Comparison of ENCODE assay signal across 25 cellular contexts in the genomic region with DNA sequence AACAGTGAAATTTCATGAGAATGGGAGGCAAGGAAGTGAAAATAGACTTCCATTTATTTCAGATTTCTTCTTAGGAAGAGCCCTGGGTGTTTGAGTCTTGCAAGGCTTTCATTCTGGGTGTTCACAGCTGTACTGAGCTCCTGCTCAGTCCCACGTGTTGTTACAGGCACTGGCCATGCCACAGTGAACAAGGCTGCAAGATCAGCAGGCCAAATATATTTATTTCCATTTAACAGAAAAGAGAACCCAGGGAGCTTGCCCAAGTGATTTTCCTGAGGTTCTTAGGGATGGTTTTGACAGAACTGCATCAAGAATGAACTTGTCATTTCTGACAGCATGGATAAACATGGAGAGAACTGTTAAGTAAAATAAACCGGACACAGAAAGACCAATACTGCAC. TPM values are rescaled to one million over a fixed set of nuclear protein-coding genes. Genes with fewer than 3 reads are reported as not detected.
A peak's percentile ranks its signal among the peaks of the same experiment; 100 is the strongest.
DNase-seq lines count a peak whose midpoint lies in the region; FAIRE-seq and TF ChIP-seq lines count a peak whose summit lies in the region.
"Had no signal": no experiment of that assay in that cellular context is flagged by ENCODE, and none has a peak within 500 bp of the region (broad histone marks: within the 10 kb centered on the region; RNA-seq: fewer than 3 reads in every experiment).

No MANE protein-coding gene starts in this region.

- CTCF ChIA-PET in A673 (lab: Charles Lee): no interaction called here

- no peak overlapping the region for H2AFZ ChIP-seq in keratinocyte (ENCODE audit: control insufficient read depth, low read length)
- H2AFZ ChIP-seq: GM23248 had no signal

- POLR2A ChIA-PET in A673 (lab: Charles Lee; ENCODE audit: low non-redundant PET): interaction anchor here (0.6 kb wide), 1 partner anchor 19 kb away, joined by 3 read pairs; no protein-coding TSS in a partner anchor

- DNase-seq in astrocyte of the hippocampus (ENCODE audit: low read depth, low spot score) (peak; percentile 57), fibroblast of pulmonary artery (ENCODE audit: low read depth) (peak; percentile 12), keratinocyte (ENCODE audit: low read depth, low spot score) (no peak), COR-L47 (lab: John Stamatoyannopoulos, UW) (no peak), LoVo (ENCODE audit: low spot score) (no peak), occipital lobe (lab: John Stamatoyannopoulos, UW) (no peak), A673 (ENCODE audit: low spot score) (no peak)
- DNase-seq: activated CD8-positive, alpha-beta T cell treated with anti-CD3 and anti-CD28 coated beads for 36 hours; activated naive CD4-positive, alpha-beta T cell treated with anti-CD3 and anti-CD28 coated beads, Interleukin-2, amount 10 ng/mL, durations not matched to agents 7 days and 5 days; activated T-cell treated with anti-CD3 and anti-CD28 coated beads, Interleukin-2, amount 50 U/mL, for 24 hours; Calu3; EL; GM23248; kidney; NCI-H1092; NCI-H2081; NCI-H446 treated with DMSO at 0.1 percent for 48 hours; NK-92 treated with Interleukin-12 subunit alpha and Interleukin-12 subunit beta, amount 100 ng/mL, for 24 hours; SK-N-SH; stimulated activated naive CD4-positive, alpha-beta T cell; T-helper 9 cell; tibial artery had no signal

- TF ChIP-seq CTCF in fibroblast of pulmonary artery (IDR thresholded peaks at IDR 0.05; ENCODE audit: low read length, missing control alignments) (no peak), keratinocyte (optimal IDR thresholded peaks at IDR 0.05 in 1 of 3, IDR thresholded peaks at IDR 0.05 in 1 of 3, conservative IDR thresholded peaks at IDR 0.05 in 1 of 3; ENCODE audit: extremely low read depth in 1 of 3, insufficient read depth in 2 of 3, low read length in 3 of 3) (no peak), A673 (conservative IDR thresholded peaks at IDR 0.05; ENCODE audit: low read depth, low read length) (no peak)

- no TSS peak for BruUV-seq in A673 (replicated peaks; lab: Mats Ljungman, UMichigan)

- H3K4me3 ChIP-seq in fibroblast of pulmonary artery (replicated peaks; ENCODE audit: low read depth, low read length): no peak overlapping the region
- no peak overlapping the region for H3K4me3 ChIP-seq in keratinocyte (ENCODE audit: control insufficient read depth in 2 of 3, extremely low read depth in 1 of 3, insufficient read depth in 2 of 3, low read depth in 1 of 3, low read length in 3 of 3)
- H3K4me3 ChIP-seq in A673 (ENCODE audit: low read depth, low read length, poor library complexity, severe bottlenecking): no peak overlapping the region
- H3K4me3 ChIP-seq: BLaER1, GM23248, tibial artery had no signal

- peaks cover 8% of the 10 kb centered on the region for H3K4me1 ChIP-seq in keratinocyte (ENCODE audit: control insufficient read depth, extremely low read depth, insufficient read depth, low read length)
- H3K4me1 ChIP-seq in A673 (ENCODE audit: insufficient read depth, low read length, poor library complexity, severe bottlenecking): no peaks in the 10 kb centered on the region

- H3K27ac ChIP-seq in keratinocyte (ENCODE audit: control insufficient read depth, insufficient read depth, low read length): no peak overlapping the region
- no peak overlapping the region for H3K27ac ChIP-seq in A673 (ENCODE audit: low read depth, low read length, poor library complexity, severe bottlenecking)
- H3K27ac ChIP-seq: BLaER1, epithelial cell of prostate, GM23248, KMS-11, tibial artery had no signal

- no peaks in the 10 kb centered on the region for H4K20me1 ChIP-seq in keratinocyte (ENCODE audit: control insufficient read depth, extremely low read depth, insufficient read depth, low read length)
- H4K20me1 ChIP-seq: BLaER1 had no signal

- no peaks in the 10 kb centered on the region for H3K79me2 ChIP-seq in keratinocyte (ENCODE audit: control insufficient read depth, insufficient read depth, low read length)

- no peak overlapping the region for H3K9ac ChIP-seq in keratinocyte (ENCODE audit: control insufficient read depth, extremely low read depth, insufficient read depth, low read length)
- H3K9ac ChIP-seq: BLaER1, GM23248, KMS-11, SK-N-SH had no signal

- no peaks in the 10 kb centered on the region for H3K9me1 ChIP-seq in keratinocyte (ENCODE audit: control insufficient read depth, extremely low read depth, insufficient read depth, low read length)

- intact Hi-C loops in A673 (cut with micrococcal nuclease; ENCODE audit: unreplicated experiment): no loop called here

- dilution Hi-C loops in keratinocyte (cut with MboI; ENCODE audit: extremely low pct_ligation_motif_present, low sequenced_read_pairs): no loop called here

- no peak overlapping the region for H3K4me2 ChIP-seq in keratinocyte (ENCODE audit: control insufficient read depth, extremely low read depth, insufficient read depth, low read depth, low read length)
- H3K4me2 ChIP-seq: BLaER1, KMS-11, SK-N-SH had no signal

- H3K36me3 ChIP-seq in keratinocyte (ENCODE audit: control insufficient read depth in 2 of 2, extremely low read depth in 1 of 2, insufficient read depth in 2 of 2, low read length in 2 of 2) (no peaks in the 10 kb centered on the region), A673 (ENCODE audit: insufficient read depth, low read length, poor library complexity, severe bottlenecking) (no peaks in the 10 kb centered on the region)
- H3K36me3 ChIP-seq: BLaER1, tibial artery had no signal

- H3K9me3 ChIP-seq in keratinocyte (ENCODE audit: control insufficient read depth, low read depth, low read length) (no peaks in the 10 kb centered on the region), A673 (ENCODE audit: low read depth, low read length, poor library complexity, severe bottlenecking) (no peaks in the 10 kb centered on the region)
- H3K9me3 ChIP-seq: BLaER1, SK-N-SH, tibial artery had no signal

- H3K27me3 ChIP-seq in keratinocyte (ENCODE audit: control insufficient read depth, extremely low read depth, insufficient read depth, low read length) (no peaks in the 10 kb centered on the region), A673 (replicated peaks; ENCODE audit: insufficient read depth, low read depth, low read length, poor library complexity) (no peaks in the 10 kb centered on the region)
- H3K27me3 ChIP-seq: BLaER1, tibial artery had no signal

- peak; percentile 75 for FAIRE-seq in keratinocyte (lab: Jason Lieb, UNC)

RNA-seq across cellular contexts. Expression of a gene that starts 54.5 kb away (rescaled TPM):
- 0.05 to 1.1 TPM (median 0.59 TPM) in 3 replicates for polyA plus RNA-seq in keratinocyte
- 11.9 TPM for polyA plus RNA-seq in keratinocyte (2011; ENCODE audit: low read depth)
- 0.16 and 0.19 TPM in 2 replicates for polyA plus RNA-seq in keratinocyte (2011; cell fraction: cytosol; rRNA removed)
- polyA plus RNA-seq in keratinocyte (2011; cell fraction: nucleus; rRNA removed): 0.45 and 1.1 TPM in 2 replicates
- 0.10 and 8.0 TPM in 2 replicates for polyA plus RNA-seq in keratinocyte (2012; ENCODE audit: low replicate concordance)
- 0.96 TPM in 1 of 3 replicates, not detected in the others for polyA minus RNA-seq in keratinocyte
- not detected for polyA minus RNA-seq in keratinocyte (2011; cell fraction: cytosol; rRNA and poly(A)+ RNA removed)
- 0.84 and 1.8 TPM in 2 replicates for polyA minus RNA-seq in keratinocyte (2011; cell fraction: nucleus; rRNA and poly(A)+ RNA removed)
- total RNA-seq in occipital lobe (34.0 TPM), A673 (2021) (0.39 and 0.83 TPM in 2 replicates)
- total RNA-seq: activated CD8-positive, alpha-beta T cell treated with anti-CD3 and anti-CD28 coated beads for 36 hours; Calu3; GM23248 had no signal

Comparison
In these comparisons a context has a peak if more than half of its experiments do, and no peak if none do; other contexts are left out.
1. DNase-seq: peak in astrocyte of the hippocampus (single experiment) and fibroblast of pulmonary artery (single experiment); none in keratinocyte (single experiment), COR-L47 (single experiment), LoVo (single experiment), occipital lobe (single experiment) and A673 (single experiment).
2. RNA of a gene that starts 54.5 kb away (total RNA-seq): 34.0 TPM in occipital lobe (single experiment); 0.39 to 0.83 TPM in A673; every median in the first group is over 10 times any median in the second.